Comparison of ENCODE assay signal across 8 cellular contexts in genomic region chr1:56831874-56832693, GRCh38.
DNase-seq lines count a peak whose midpoint lies in the region; ATAC-seq and TF ChIP-seq lines count a peak whose summit lies in the region.

No MANE protein-coding gene starts in this region.

- TF ChIP-seq CTCF in GM12864 (IDR thresholded peaks at IDR 0.05; ENCODE audit: low read depth, low read length, missing control alignments) (peak; percentile 87), WI38 (IDR thresholded peaks at IDR 0.05; ENCODE audit: low read depth, low read length) (peak; percentile 86), cardiac fibroblast (IDR thresholded peaks at IDR 0.05; ENCODE audit: low read depth, low read length) (peak; percentile 95)

- DNase-seq in GM12864 (ENCODE audit: low read depth): peak; percentile 8
- peak; percentile 76 for DNase-seq in NCI-H2107 treated with DMSO at 0.1 percent for 48 hours (lab: John Stamatoyannopoulos, UW; ENCODE audit: unreplicated experiment)
- peak; percentile 93 to 96 for DNase-seq in cardiac fibroblast (ENCODE audit: low read depth in 2 of 2)
- DNase-seq in kidney glomerular epithelial cell (lab: John Stamatoyannopoulos, UW): peak; percentile 87
- peak; percentile 60 for DNase-seq in stimulated activated CD4-positive, alpha-beta T cell treated with anti-CD3 and anti-CD28 coated beads, Interleukin-1b, Interleukin-23, amount 100 ng/mL, for 48 hours
- DNase-seq in OCI-M2 (lab: John Stamatoyannopoulos, UW; ENCODE audit: unreplicated experiment): no peak

- peak; percentile 77 for ATAC-seq in HG02642 (IDR thresholded peaks at IDR 0.05; ENCODE audit: poor library complexity, unreplicated experiment)

- H3K4me3 ChIP-seq in GM12864 (ENCODE audit: low read depth, low read length): no peak overlapping the region
- H3K4me3 ChIP-seq in WI38 (ENCODE audit: low read depth, low read length): no peak overlapping the region
- no peak overlapping the region for H3K4me3 ChIP-seq in cardiac fibroblast (replicated peaks in 1 of 2; ENCODE audit: low read depth in 2 of 2, low read length in 2 of 2)
